Comparison of ENCODE assay signal across 8 cellular contexts in genomic region chr2:29281585-29281984, GRCh38.
DNase-seq lines count a peak whose midpoint lies in the region; ATAC-seq and TF ChIP-seq lines count a peak whose summit lies in the region.

No MANE protein-coding gene starts in this region.

- intact Hi-C loops in right cardiac atrium (cut with DNase I): no loop called here
- intact Hi-C loops in uterus (cut with DNase I; ENCODE audit: low total_unique reads): no loop called here

- peak; percentile 55 to 75 (median 62) for DNase-seq in right cardiac atrium
- DNase-seq in right atrium auricular region (ENCODE audit: low spot score): no peak
- DNase-seq in SJSA1 (ENCODE audit: low read depth in 1 of 2, low spot score in 2 of 2): peak; percentile 47 to 74
- peak; percentile 26 for DNase-seq in glomerular visceral epithelial cell (ENCODE audit: extremely low spot score)
- DNase-seq in uterus: peak; percentile 18 to 37
- no peak for DNase-seq in stimulated activated naive CD4-positive, alpha-beta T cell (lab: John Stamatoyannopoulos, UW)

- 31% methylated on average over 10 of the region's 10 CpGs for WGBS in right cardiac atrium

- H3K27ac ChIP-seq in right cardiac atrium (ENCODE audit: low read length) (no peak overlapping the region), right atrium auricular region (no peak overlapping the region), SJSA1 (no peak overlapping the region), uterus (no peak overlapping the region)

- no peaks in the 10 kb centered on the region for H3K27me3 ChIP-seq in right cardiac atrium (ENCODE audit: control insufficient read depth, insufficient read depth)
- no peaks in the 10 kb centered on the region for H3K27me3 ChIP-seq in right atrium auricular region
- H3K27me3 ChIP-seq in SJSA1 (replicated peaks): peaks cover 7% of the 10 kb centered on the region; the same call in 1 of the 2 replicates
- H3K27me3 ChIP-seq in uterus: no peaks in the 10 kb centered on the region

- H3K9me3 ChIP-seq in right cardiac atrium (ENCODE audit: control insufficient read depth, low read length): no peaks in the 10 kb centered on the region
- no peaks in the 10 kb centered on the region for H3K9me3 ChIP-seq in right atrium auricular region
- no peaks in the 10 kb centered on the region for H3K9me3 ChIP-seq in SJSA1 (replicated peaks)
- no peaks in the 10 kb centered on the region for H3K9me3 ChIP-seq in uterus

- TF ChIP-seq CTCF in right atrium auricular region (IDR thresholded peaks at IDR 0.05): no peak
- no peak for TF ChIP-seq CTCF in uterus (IDR thresholded peaks at IDR 0.05)

- H3K36me3 ChIP-seq in right atrium auricular region (no peaks in the 10 kb centered on the region), SJSA1 (no peaks in the 10 kb centered on the region), uterus (no peaks in the 10 kb centered on the region)

- ATAC-seq in right cardiac atrium (peak in 1 of 2 donors; percentile 59), HG03342 (IDR thresholded peaks at IDR 0.05; ENCODE audit: unreplicated experiment) (no peak), HG03442 (IDR thresholded peaks at IDR 0.05; ENCODE audit: unreplicated experiment) (no peak)

- H3K4me3 ChIP-seq in right cardiac atrium (ENCODE audit: low read length) (no peak overlapping the region), right atrium auricular region (no peak overlapping the region), SJSA1 (no peak overlapping the region), uterus (no peak overlapping the region)

- no peak for TF ChIP-seq POLR2A in uterus (IDR thresholded peaks at IDR 0.05)

- H3K4me1 ChIP-seq in right cardiac atrium (ENCODE audit: control insufficient read depth, insufficient read depth, low read length): peaks cover 2% of the 10 kb centered on the region
- H3K4me1 ChIP-seq in right atrium auricular region: peaks cover 0 to 9% of the 10 kb centered on the region in 2 donors
- H3K4me1 ChIP-seq in SJSA1 (replicated peaks): peaks cover 5% of the 10 kb centered on the region; the same call in 1 of the 2 replicates
- no peaks in the 10 kb centered on the region for H3K4me1 ChIP-seq in uterus

Comparison
In these comparisons a context has a peak if more than half of its experiments do, and no peak if none do; other contexts are left out.
1. DNase-seq: peak in right cardiac atrium (3 of 3), SJSA1 (2 of 2), glomerular visceral epithelial cell (single experiment) and uterus (2 of 2); none in right atrium auricular region (single experiment) and stimulated activated naive CD4-positive, alpha-beta T cell (0 of 6).